ENCODE assay signal across 28 cellular contexts in the genomic region with DNA sequence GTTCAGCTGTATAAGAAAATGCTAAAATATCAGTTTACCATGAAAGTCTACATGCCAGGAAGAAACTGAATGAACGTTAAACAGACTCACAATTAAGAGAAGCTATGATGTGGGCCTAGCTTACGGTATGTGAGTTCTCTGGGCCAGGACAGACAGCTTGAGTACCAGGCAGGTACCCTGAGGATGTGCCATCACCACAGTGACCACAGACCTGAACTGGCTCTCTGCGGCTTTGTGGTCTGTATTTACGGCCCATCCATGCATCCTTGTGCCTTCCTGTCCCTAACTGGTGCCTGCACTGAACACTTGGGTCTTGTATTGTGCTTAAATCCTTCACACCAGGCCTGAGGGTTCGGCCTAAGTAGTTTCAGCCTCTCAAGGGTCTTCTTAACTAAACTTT.
"Had no signal": no experiment of that assay in that cellular context is flagged by ENCODE, and none has a peak within 500 bp of the region (broad histone marks: within the 10 kb centered on the region; RNA-seq: fewer than 3 reads in every experiment).

No MANE protein-coding gene starts in this region.

- H3K27ac ChIP-seq: neural progenitor cell, ovary, parathyroid adenoma, psoas muscle, right lobe of liver, sigmoid colon, suprapubic skin, testis, tibial artery, transverse colon, upper lobe of left lung, vagina had no signal

- DNase-seq: natural killer cell; occipital lobe; ovary; posterior cingulate gyrus; psoas muscle; right cardiac atrium; right lobe of liver; sigmoid colon; small intestine; stimulated activated CD4-positive, alpha-beta T cell treated with anti-CD3 and anti-CD28 coated beads, Interleukin-15, amount 100 ng/mL, for 24 hours; stimulated activated CD4-positive, alpha-beta T cell treated with anti-CD3 and anti-CD28 coated beads, Interleukin-2, amount 100 ng/mL, for 24 hours; stimulated activated CD4-positive, alpha-beta T cell treated with anti-CD3 and anti-CD28 coated beads, Interleukin-2, amount 100 ng/mL, for 48 hours; stimulated activated CD4-positive, alpha-beta T cell treated with anti-CD3 and anti-CD28 coated beads, Interleukin-4, amount 100 ng/mL, for 24 hours; stimulated activated naive B cell treated with anti-CD40 and anti-IgM and Interleukin-4, amounts not matched to agents 10 μg/mL and 1 μg/mL and 100 μg/mL, for 72 hours; stimulated activated naive CD4-positive, alpha-beta T cell treated with Interleukin-2 at 50 U/mL for 16 hours; substantia nigra; testis; tibial artery; transverse colon; upper lobe of left lung had no signal

- H3K9ac ChIP-seq: neural progenitor cell, parathyroid adenoma had no signal

- H3K4me1 ChIP-seq: parathyroid adenoma, psoas muscle, right lobe of liver, sigmoid colon, suprapubic skin, testis, tibial artery, transverse colon, upper lobe of left lung, vagina had no signal

- H2AFZ ChIP-seq: neural progenitor cell, parathyroid adenoma had no signal

- H3K9me3 ChIP-seq: ovary, psoas muscle, right lobe of liver, sigmoid colon, suprapubic skin, testis, tibial artery, transverse colon, upper lobe of left lung, vagina had no signal

- H3K27me3 ChIP-seq: neural progenitor cell, ovary, right lobe of liver, sigmoid colon, suprapubic skin, testis, transverse colon, upper lobe of left lung, vagina had no signal

- H3K36me3 ChIP-seq: neural progenitor cell, ovary, right lobe of liver, sigmoid colon, suprapubic skin, tibial artery, transverse colon, upper lobe of left lung, vagina had no signal

- H3K36me3 Mint-ChIP-seq: natural killer cell; neural progenitor cell; stimulated activated effector memory CD8-positive, alpha-beta T cell treated with anti-CD3 and anti-CD28 coated beads, Interleukin-12 subunit alpha, Interleukin-12 subunit beta, amount 100 ng/mL, for 72 hours; stimulated activated naive B cell treated with anti-CD40 and anti-IgM and Interleukin-4, amounts not matched to agents 10 μg/mL and 1 μg/mL and 100 μg/mL, for 72 hours had no signal

- ATAC-seq: natural killer cell; psoas muscle; right cardiac atrium; right lobe of liver; stimulated activated effector memory CD8-positive, alpha-beta T cell treated with anti-CD3 and anti-CD28 coated beads, Interleukin-12 subunit alpha, Interleukin-12 subunit beta, amount 100 ng/mL, for 72 hours; stimulated activated naive B cell treated with anti-CD40 and anti-IgM and Interleukin-4, amounts not matched to agents 10 μg/mL and 1 μg/mL and 100 μg/mL, for 72 hours had no signal

- H3K4me3 Mint-ChIP-seq: natural killer cell; nephron; neural progenitor cell; stimulated activated effector memory CD8-positive, alpha-beta T cell treated with anti-CD3 and anti-CD28 coated beads, Interleukin-12 subunit alpha, Interleukin-12 subunit beta, amount 100 ng/mL, for 72 hours; stimulated activated naive B cell treated with anti-CD40 and anti-IgM and Interleukin-4, amounts not matched to agents 10 μg/mL and 1 μg/mL and 100 μg/mL, for 72 hours; stimulated activated naive CD8-positive, alpha-beta T cell treated with anti-CD3 and anti-CD28 coated beads, Interleukin-15, Interleukin-2, amounts not matched to agents 100 ng/mL and 50 ng/mL, for 24 hours had no signal

- H3K4me3 ChIP-seq: neural progenitor cell, ovary, psoas muscle, right lobe of liver, sigmoid colon, suprapubic skin, testis, tibial artery, transverse colon, upper lobe of left lung, vagina had no signal

- H3K27me3 Mint-ChIP-seq: stimulated activated naive B cell treated with anti-CD40 and anti-IgM and Interleukin-4, amounts not matched to agents 10 μg/mL and 1 μg/mL and 100 μg/mL, for 72 hours; stimulated activated naive CD8-positive, alpha-beta T cell treated with anti-CD3 and anti-CD28 coated beads, Interleukin-15, Interleukin-2, amounts not matched to agents 100 ng/mL and 50 ng/mL, for 24 hours had no signal

- H3K79me2 ChIP-seq: parathyroid adenoma had no signal

- H3K4me2 ChIP-seq: neural progenitor cell had no signal

- H3K27ac Mint-ChIP-seq: natural killer cell; nephron; neural progenitor cell; progenitor cell of endocrine pancreas; stimulated activated effector memory CD8-positive, alpha-beta T cell treated with anti-CD3 and anti-CD28 coated beads, Interleukin-12 subunit alpha, Interleukin-12 subunit beta, amount 100 ng/mL, for 72 hours; stimulated activated naive B cell treated with anti-CD40 and anti-IgM and Interleukin-4, amounts not matched to agents 10 μg/mL and 1 μg/mL and 100 μg/mL, for 72 hours; stimulated activated naive CD8-positive, alpha-beta T cell treated with anti-CD3 and anti-CD28 coated beads, Interleukin-15, Interleukin-2, amounts not matched to agents 100 ng/mL and 50 ng/mL, for 24 hours had no signal

- H3K9me3 Mint-ChIP-seq: nephron; neural progenitor cell; stimulated activated naive B cell treated with anti-CD40 and anti-IgM and Interleukin-4, amounts not matched to agents 10 μg/mL and 1 μg/mL and 100 μg/mL, for 72 hours; stimulated activated naive CD8-positive, alpha-beta T cell treated with anti-CD3 and anti-CD28 coated beads, Interleukin-15, Interleukin-2, amounts not matched to agents 100 ng/mL and 50 ng/mL, for 24 hours had no signal

- H3K4me1 Mint-ChIP-seq: natural killer cell; neural progenitor cell; stimulated activated effector memory CD8-positive, alpha-beta T cell treated with anti-CD3 and anti-CD28 coated beads, Interleukin-12 subunit alpha, Interleukin-12 subunit beta, amount 100 ng/mL, for 72 hours; stimulated activated naive B cell treated with anti-CD40 and anti-IgM and Interleukin-4, amounts not matched to agents 10 μg/mL and 1 μg/mL and 100 μg/mL, for 72 hours had no signal
